25 cellular contexts compared by ENCODE assay signal in the genomic region with DNA sequence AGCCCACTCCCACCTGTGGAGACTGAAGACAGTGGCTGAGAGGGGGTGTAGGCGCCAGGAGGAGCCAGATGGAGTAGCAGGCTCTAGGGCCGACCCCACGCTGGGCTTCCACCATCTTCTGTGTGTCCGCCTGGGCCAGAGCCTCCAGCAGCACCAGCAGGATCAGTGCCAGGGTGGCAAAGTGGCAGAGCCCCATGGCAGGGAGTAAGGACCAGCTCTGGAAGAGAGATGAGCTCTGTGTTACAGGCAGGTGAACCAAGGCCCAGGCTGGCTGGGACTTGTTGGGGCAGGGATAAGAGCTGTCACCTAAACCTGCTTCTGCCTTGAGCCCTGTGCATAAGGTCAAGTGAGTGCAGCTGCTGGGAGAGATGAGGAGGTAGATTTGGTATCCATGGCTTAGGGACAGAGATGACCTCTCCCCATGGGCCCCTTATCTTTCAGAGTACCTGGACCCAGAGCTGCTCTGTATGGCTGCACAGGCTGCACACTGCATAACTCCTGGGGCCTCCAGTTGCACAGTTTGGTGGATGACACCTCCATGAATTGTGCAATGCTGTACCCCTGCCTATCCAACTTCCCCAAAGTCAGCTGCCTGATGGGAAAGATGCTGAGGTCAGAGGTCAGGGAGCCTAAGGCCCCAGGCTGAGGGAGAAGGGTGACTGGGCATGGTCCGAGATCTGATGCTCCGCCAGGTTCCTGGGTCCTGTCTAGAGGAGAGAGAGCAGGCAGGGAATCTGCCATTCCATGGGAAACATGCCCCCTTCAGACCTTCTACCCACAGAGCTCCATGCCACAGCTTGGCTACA. TPM values are rescaled to one million over a fixed set of nuclear protein-coding genes. Genes with fewer than 3 reads are reported as not detected.
DNase-seq lines count a peak whose midpoint lies in the region; ATAC-seq, FAIRE-seq and TF ChIP-seq lines count a peak whose summit lies in the region.
"Had no signal": no experiment of that assay in that cellular context is flagged by ENCODE, and none has a peak within 500 bp of the region (broad histone marks: within the 10 kb centered on the region; RNA-seq: fewer than 3 reads in every experiment).

No MANE protein-coding gene starts in this region.

- H3K4me1 ChIP-seq in neutrophil (ENCODE audit: control insufficient read depth in 1 of 2, insufficient read depth in 1 of 2, low read depth in 1 of 2, low read length in 1 of 2) = peaks cover 47 to 58% of the 10 kb centered on the region in 2 experiments

- no peaks in the 10 kb centered on the region for H3K36me3 ChIP-seq in bronchial epithelial cell (ENCODE audit: control insufficient read depth, insufficient read depth, low read length)
- H3K36me3 ChIP-seq in neutrophil = no peaks in the 10 kb centered on the region
- H3K36me3 ChIP-seq: BLaER1 treated with 17β-estradiol and CSF1 and Interleukin-3, amounts not matched to agents 10 nM and 100 nM; left ventricle myocardium inferior; vagina had no signal

- H3K27ac ChIP-seq in HL-60 (replicated peaks) = 0 out of 2 replicates have a peak overlapping the region, but pooled peaks have one; percentile 11
- H3K27ac ChIP-seq in neutrophil = peak overlapping the region; percentile 29
- H3K27ac ChIP-seq: left ventricle myocardium inferior, SK-N-MC, vagina had no signal

- no peak for FAIRE-seq in bronchial epithelial cell (lab: Jason Lieb, UNC)

- no peak for ATAC-seq in HG02973 (IDR thresholded peaks at IDR 0.05; ENCODE audit: unreplicated experiment)
- ATAC-seq: natural killer cell treated with Interleukin-12 subunit alpha and Interleukin-12 subunit beta and Interleukin-15 and Interleukin-18, amount 100 ng/mL, for 72 hours; Panc1 had no signal

- TF ChIP-seq CTCF in HL-60 (IDR thresholded peaks at IDR 0.05; ENCODE audit: insufficient read depth, low read length) (no peak), bronchial epithelial cell (IDR thresholded peaks at IDR 0.05; ENCODE audit: insufficient read depth, low read length, severe bottlenecking) (no peak), neutrophil (IDR thresholded peaks at IDR 0.05) (no peak)

- peak; percentile 61 to 76 for DNase-seq in HL-60 (ENCODE audit: low read depth in 1 of 2, low spot score in 1 of 2)
- DNase-seq in NOMO-1 treated with DMSO at 0.1 percent for 48 hours (lab: John Stamatoyannopoulos, UW; ENCODE audit: unreplicated experiment) = peak; percentile 19
- DNase-seq in bronchial epithelial cell (ENCODE audit: low read depth) = peak; percentile 58
- no peak for DNase-seq in NCI-H1417 treated with DMSO at 0.1 percent for 48 hours (lab: John Stamatoyannopoulos, UW)
- DNase-seq in activated naive CD4-positive, alpha-beta T cell (lab: John Stamatoyannopoulos, UW) = no peak
- DNase-seq in NAMALWA (ENCODE audit: low spot score) = no peak
- DNase-seq: ACHN; activated B cell treated with CpG ODN at 0.5 μM for 24 hours; activated CD4-positive, alpha-beta T cell treated with anti-CD3 and anti-CD28 coated beads, Interleukin-2, amount 50 U/mL, for 48 hours; amygdala; dermis blood vessel endothelial cell; EL; left ventricle myocardium inferior; midbrain; MM.1S; NCI-H2029; NCI-H345; NCI-H82 had no signal

- H3K4me3 ChIP-seq in HL-60 (replicated peaks; ENCODE audit: insufficient read depth, low read length) (no peak overlapping the region), bronchial epithelial cell (ENCODE audit: low read depth, low read length) (no peak overlapping the region), neutrophil (ENCODE audit: low read depth in 1 of 2, low read length in 1 of 2) (no peak overlapping the region)
- H3K4me3 ChIP-seq: BLaER1 treated with 17β-estradiol and CSF1 and Interleukin-3, amounts not matched to agents 10 nM and 100 nM; left ventricle myocardium inferior; SK-N-MC; vagina had no signal

- no peaks in the 10 kb centered on the region for H3K9me3 ChIP-seq in neutrophil
- H3K9me3 ChIP-seq: BLaER1 treated with 17β-estradiol and CSF1 and Interleukin-3, amounts not matched to agents 10 nM and 100 nM; left ventricle myocardium inferior; vagina had no signal

- H3K27me3 ChIP-seq in HL-60 (ENCODE audit: insufficient read depth, poor library complexity, severe bottlenecking) (no peaks in the 10 kb centered on the region), bronchial epithelial cell (ENCODE audit: control insufficient read depth, insufficient read depth, low read length) (no peaks in the 10 kb centered on the region), neutrophil (no peaks in the 10 kb centered on the region)
- H3K27me3 ChIP-seq: BLaER1 treated with 17β-estradiol and CSF1 and Interleukin-3, amounts not matched to agents 10 nM and 100 nM; vagina had no signal

RNA-seq across cellular contexts. Expression of a gene that starts 7.4 kb away (rescaled TPM):
- total RNA-seq in bronchial epithelial cell = 25.5 and 36.0 TPM in 2 replicates

Comparison
In these comparisons a context has a peak if more than half of its experiments do, and no peak if none do; other contexts are left out.
1. DNase-seq: peak in HL-60 (2 of 2), NOMO-1 treated with DMSO at 0.1 percent for 48 hours (single experiment) and bronchial epithelial cell (single experiment); none in NCI-H1417 treated with DMSO at 0.1 percent for 48 hours (single experiment), activated naive CD4-positive, alpha-beta T cell (0 of 4) and NAMALWA (single experiment).